Comparison of ENCODE assay signal across 12 cellular contexts in genomic region chr17:47316316-47316715, GRCh38. TPM values are rescaled to one million over a fixed set of nuclear protein-coding genes. Genes with fewer than 3 reads are reported as not detected.
DNase-seq lines count a peak whose midpoint lies in the region; ATAC-seq, FAIRE-seq and TF ChIP-seq lines count a peak whose summit lies in the region.
"Had no signal": no experiment of that assay in that cellular context is flagged by ENCODE, and none has a peak within 500 bp of the region (broad histone marks: within the 10 kb centered on the region; RNA-seq: fewer than 3 reads in every experiment).

No MANE protein-coding gene starts in this region.

- no peak overlapping the region for H2AFZ ChIP-seq in K562 (ENCODE audit: low read depth, low read length)

- no peaks in the 10 kb centered on the region for H3K79me2 ChIP-seq in K562 (ENCODE audit: control insufficient read depth, insufficient read depth, low read length)

- no peaks in the 10 kb centered on the region for H3K36me3 ChIP-seq in K562 (ENCODE audit: control insufficient read depth, insufficient read depth, low read length)
- peaks cover 0 to 3% of the 10 kb centered on the region in 2 donors for H3K36me3 ChIP-seq in gastroesophageal sphincter
- no peaks in the 10 kb centered on the region for H3K36me3 ChIP-seq in gastrocnemius medialis

- TF ChIP-seq RAD21 in K562 (CRISPR knock-in tag; conservative IDR thresholded peaks at IDR 0.05 in 1 of 2, IDR thresholded peaks at IDR 0.05 in 1 of 2), result no peak

- H3K27ac ChIP-seq in K562 (ENCODE audit: extremely low read depth, low read depth, low read length), result no peak overlapping the region
- peak overlapping the region; percentile 73 to 81 (median 78) for H3K27ac ChIP-seq in gastroesophageal sphincter
- H3K27ac ChIP-seq in gastrocnemius medialis, result peak overlapping the region in 2 of 4 donors; percentile 18 to 27

- peaks cover 0 to 9% (median 5%) of the 10 kb centered on the region in 7 donors for H3K9me3 Mint-ChIP-seq in CD14-positive monocyte
- H3K9me3 Mint-ChIP-seq in activated T-helper 1 cell treated with anti-CD3 and anti-CD28 coated beads, Interleukin-12 subunit alpha, Interleukin-12 subunit beta, Interleukin-2, Interleukin-4 antibody, amounts not matched to agents 30 ng/mL and 10 ng/mL and 1 ng/mL, durations not matched to agents 14 hours and 24 hours and 36 hours, result no peaks in the 10 kb centered on the region
- H3K9me3 Mint-ChIP-seq: effector memory CD8-positive, alpha-beta T cell had no signal

- no peak overlapping the region for H3K4me2 ChIP-seq in K562 (ENCODE audit: insufficient read depth, low read length)

- H3K27me3 ChIP-seq in K562 (ENCODE audit: control insufficient read depth in 2 of 2, insufficient read depth in 2 of 2, low read length in 2 of 2) (no peaks in the 10 kb centered on the region), gastroesophageal sphincter (no peaks in the 10 kb centered on the region), gastrocnemius medialis (no peaks in the 10 kb centered on the region)

- no peaks in the 10 kb centered on the region for H3K36me3 Mint-ChIP-seq in CD14-positive monocyte
- H3K36me3 Mint-ChIP-seq in activated T-helper 1 cell treated with anti-CD3 and anti-CD28 coated beads, Interleukin-12 subunit alpha, Interleukin-12 subunit beta, Interleukin-2, Interleukin-4 antibody, amounts not matched to agents 30 ng/mL and 10 ng/mL and 1 ng/mL, durations not matched to agents 14 hours and 24 hours and 36 hours (ENCODE audit: low read depth), result no peaks in the 10 kb centered on the region
- H3K36me3 Mint-ChIP-seq: naive B cell had no signal

- WGBS in K562 (ENCODE audit: insufficient coverage, low coverage, missing lambda C conversion rate), result 28% methylated on average over 3 of the region's 3 CpGs
- 13 to 21% methylated on average over 3 of the region's 3 CpGs for WGBS in gastroesophageal sphincter (ENCODE audit: low coverage in 1 of 2), 2 donors

- H3K4me3 Mint-ChIP-seq in CD14-positive monocyte, result no peak overlapping the region
- H3K4me3 Mint-ChIP-seq in activated T-helper 1 cell treated with anti-CD3 and anti-CD28 coated beads, Interleukin-12 subunit alpha, Interleukin-12 subunit beta, Interleukin-2, Interleukin-4 antibody, amounts not matched to agents 30 ng/mL and 10 ng/mL and 1 ng/mL, durations not matched to agents 14 hours and 24 hours and 36 hours, result no peak overlapping the region
- H3K4me3 Mint-ChIP-seq: activated CD8-positive, alpha-beta T cell treated with anti-CD3 and anti-CD28 coated beads, Interleukin-2, amount 10 ng/mL, durations not matched to agents 7 days and 5 days; effector memory CD8-positive, alpha-beta T cell; naive B cell had no signal

- BruUV-seq in K562 (replicated peaks; lab: Mats Ljungman, UMichigan), result no TSS peak

- DNase-seq in ELR (ENCODE audit: low read depth) (peak; percentile 73), K562 (ENCODE audit: extremely low read depth in 1 of 4, low spot score in 3 of 4) (no peak), gastrocnemius medialis (no peak), CD14-positive monocyte (ENCODE audit: low spot score) (no peak), nucleus accumbens (lab: John Stamatoyannopoulos, UW) (no peak), A172 (ENCODE audit: low spot score) (no peak)
- DNase-seq in activated T-helper 1 cell treated with anti-CD3 and anti-CD28 coated beads, Interleukin-12 subunit alpha, Interleukin-12 subunit beta, Interleukin-2, Interleukin-4 antibody, amounts not matched to agents 30 ng/mL and 10 ng/mL and 1 ng/mL, durations not matched to agents 14 hours and 24 hours and 36 hours (ENCODE audit: low spot score), result no peak
- DNase-seq: activated naive CD4-positive, alpha-beta T cell had no signal

- TF ChIP-seq POLR2A in K562 (conservative IDR thresholded peaks at IDR 0.05), result no peak
- no peak for TF ChIP-seq POLR2A in gastroesophageal sphincter (IDR thresholded peaks at IDR 0.05)
- TF ChIP-seq POLR2A in gastrocnemius medialis (IDR thresholded peaks at IDR 0.05), result no peak

- no peaks in the 10 kb centered on the region for H4K20me1 ChIP-seq in K562 (replicated peaks; ENCODE audit: control insufficient read depth, insufficient read depth, low read length)

- peaks cover 0 to 4% (median 2%) of the 10 kb centered on the region in 3 donors for H3K27me3 Mint-ChIP-seq in CD14-positive monocyte (ENCODE audit: low read depth in 3 of 3)
- H3K27me3 Mint-ChIP-seq in activated T-helper 1 cell treated with anti-CD3 and anti-CD28 coated beads, Interleukin-12 subunit alpha, Interleukin-12 subunit beta, Interleukin-2, Interleukin-4 antibody, amounts not matched to agents 30 ng/mL and 10 ng/mL and 1 ng/mL, durations not matched to agents 14 hours and 24 hours and 36 hours (ENCODE audit: insufficient read depth), result peaks cover 14% of the 10 kb centered on the region
- H3K27me3 Mint-ChIP-seq: effector memory CD8-positive, alpha-beta T cell; naive B cell had no signal

- H3K9me3 ChIP-seq in K562 (replicated peaks; ENCODE audit: control insufficient read depth, insufficient read depth, low read depth, low read length) (no peaks in the 10 kb centered on the region), gastroesophageal sphincter (no peaks in the 10 kb centered on the region), gastrocnemius medialis (no peaks in the 10 kb centered on the region)

- intact Hi-C loops in K562 (cut with micrococcal nuclease) (loop anchor here (5.0 kb wide), 2 partner anchors 296 to 374 kb away; no protein-coding TSS in a partner anchor), gastrocnemius medialis (cut with DNase I; ENCODE audit: low total_unique reads) (loop anchor here (5.0 kb wide), 1 partner anchor 64 kb away; the partner anchor contains the start of gene ITGB3), CD14-positive monocyte (cut with micrococcal nuclease) (no loop called here)
- intact Hi-C loops in activated T-helper 1 cell treated with anti-CD3 and anti-CD28 coated beads, Interleukin-12 subunit alpha, Interleukin-12 subunit beta, Interleukin-2, Interleukin-4 antibody, amounts not matched to agents 30 ng/mL and 10 ng/mL and 1 ng/mL, durations not matched to agents 14 hours and 24 hours and 36 hours (cut with micrococcal nuclease), result loop anchor here (5.0 kb wide), 2 partner anchors 154 to 301 kb away; no protein-coding TSS in a partner anchor

- H3K27ac Mint-ChIP-seq in CD14-positive monocyte, result no peak overlapping the region
- no peak overlapping the region for H3K27ac Mint-ChIP-seq in activated T-helper 1 cell treated with anti-CD3 and anti-CD28 coated beads, Interleukin-12 subunit alpha, Interleukin-12 subunit beta, Interleukin-2, Interleukin-4 antibody, amounts not matched to agents 30 ng/mL and 10 ng/mL and 1 ng/mL, durations not matched to agents 14 hours and 24 hours and 36 hours
- H3K27ac Mint-ChIP-seq: activated CD8-positive, alpha-beta T cell treated with anti-CD3 and anti-CD28 coated beads, Interleukin-2, amount 10 ng/mL, durations not matched to agents 7 days and 5 days; effector memory CD8-positive, alpha-beta T cell had no signal

- ATAC-seq in K562 (no peak), gastroesophageal sphincter (peak; percentile 75), gastrocnemius medialis (peak; percentile 71 to 76)

- in situ Hi-C loops in K562 (cut with MboI) (no loop called here), gastrocnemius medialis (cut with MboI; ENCODE audit: low sequenced_read_pairs in 4 of 4) (loop anchor here in 2 of 4 donors (5.0 kb wide), 1 partner anchor 84 kb away; no protein-coding TSS in a partner anchor)

- FAIRE-seq in K562 (lab: Jason Lieb, UNC), result peak; percentile 46

- H3K9me1 ChIP-seq in K562 (ENCODE audit: control insufficient read depth, insufficient read depth, low read length), result no peaks in the 10 kb centered on the region

- H3K4me3 ChIP-seq in K562 (no peak overlapping the region), gastroesophageal sphincter (no peak overlapping the region), gastrocnemius medialis (no peak overlapping the region)

- TF ChIP-seq CTCF in K562 (IDR thresholded peaks at IDR 0.05 in 2 of 3, conservative IDR thresholded peaks at IDR 0.05 in 1 of 3; ENCODE audit: insufficient read depth in 2 of 3, low read depth in 1 of 3, low read length in 3 of 3) (no peak), gastroesophageal sphincter (IDR thresholded peaks at IDR 0.05) (no peak), gastrocnemius medialis (IDR thresholded peaks at IDR 0.05 in 4 of 5, conservative IDR thresholded peaks at IDR 0.05 in 1 of 5) (no peak), CD14-positive monocyte (IDR thresholded peaks at IDR 0.05) (no peak)

- no peak for TF ChIP-seq EP300 in K562 (IDR thresholded peaks at IDR 0.05; ENCODE audit: low read length)
- TF ChIP-seq EP300 in gastroesophageal sphincter (IDR thresholded peaks at IDR 0.05), result no peak

- H3K4me1 ChIP-seq in K562 (replicated peaks in 1 of 2; ENCODE audit: control insufficient read depth in 2 of 2, insufficient read depth in 2 of 2, low read length in 2 of 2) (peaks cover 3 to 6% of the 10 kb centered on the region in 2 experiments; a peak in 2 of 5 replicates), gastroesophageal sphincter (peaks cover 13 to 29% (median 20%) of the 10 kb centered on the region in 3 donors), gastrocnemius medialis (no peaks in the 10 kb centered on the region)

- POLR2A ChIA-PET in K562 (lab: Yijun Ruan, JAX), result no interaction called here

- CTCF ChIA-PET in K562 (lab: Yijun Ruan, JAX; ENCODE audit: low intra/inter-chr PET ratio), result interaction anchor here (4.4 kb wide), 1 partner anchor 86 kb away, joined by 58 read pairs; no protein-coding TSS in a partner anchor

- no peaks in the 10 kb centered on the region for H3K4me1 Mint-ChIP-seq in CD14-positive monocyte
- H3K4me1 Mint-ChIP-seq in activated T-helper 1 cell treated with anti-CD3 and anti-CD28 coated beads, Interleukin-12 subunit alpha, Interleukin-12 subunit beta, Interleukin-2, Interleukin-4 antibody, amounts not matched to agents 30 ng/mL and 10 ng/mL and 1 ng/mL, durations not matched to agents 14 hours and 24 hours and 36 hours (ENCODE audit: low read depth), result no peaks in the 10 kb centered on the region

- H3K9ac ChIP-seq in K562 (ENCODE audit: insufficient read depth in 1 of 2, low read depth in 2 of 2, low read length in 2 of 2), result no peak overlapping the region

RNA-seq across cellular contexts. Expression of gene EFCAB13, which starts 7.4 kb away (rescaled TPM):
- total RNA-seq in K562 (2011; cell fraction: chromatin; rRNA removed; ENCODE audit: low replicate concordance), result 1.8 and 4.2 TPM in 2 replicates
- 0.66 TPM in 1 of 2 replicates, not detected in the other for total RNA-seq in K562 (2011; cell fraction: nucleolus; rRNA removed)
- total RNA-seq in K562 (2011; cell fraction: nucleoplasm; rRNA removed), result 1.1 and 2.4 TPM in 2 replicates
- total RNA-seq in K562 (2014; rRNA removed) (1.3 and 3.1 TPM in 2 replicates), K562 (2014; rRNA removed; fragmentation: Illumina TruSeq; extraction: Trizol) (1.3 TPM in 2 replicates), K562 (2015; rRNA removed; fragmentation: Illumina TruSeq; extraction: Trizol) (0.69 and 1.2 TPM in 2 replicates), K562 (2021) (1.0 and 2.6 TPM in 2 replicates), gastroesophageal sphincter (10 to 100 TPM in 1 of 4 donors, 1 to 10 TPM in 3; 7.0 to 14.5 (median 8.6) TPM), gastrocnemius medialis (1 to 10 TPM; 1.4 to 2.5 (median 1.8) TPM)
- polyA plus RNA-seq in K562 (2011; rRNA removed) (0.70 and 1.1 TPM in 2 replicates), K562 (2014; fragmentation: Illumina TruSeq; extraction: Trizol) (0.95 and 1.2 TPM in 2 replicates), K562 (2014; fragmentation: Nextera tagmentation; extraction: Ambion mirVana) (under 1 TPM; 0.46 TPM), K562 (2014; rRNA removed) (0.32 and 2.7 TPM in 2 replicates), CD14-positive monocyte (1 to 10 TPM; 3.5 to 5.7 TPM)
- 0.09 TPM in 1 of 2 replicates, not detected in the other for polyA plus RNA-seq in K562 (2011; cell fraction: cytosol; rRNA removed)
- 1.0 and 1.2 TPM in 2 replicates for polyA plus RNA-seq in K562 (2011; cell fraction: nucleus; rRNA removed)
- 0.83 and 2.9 TPM in 2 replicates for polyA plus RNA-seq in K562 (2012)
- 1.6 and 2.1 TPM in 2 replicates for polyA minus RNA-seq in K562 (2011; rRNA and poly(A)+ RNA removed)
- polyA minus RNA-seq in K562 (2011; cell fraction: cytosol; rRNA and poly(A)+ RNA removed), result not detected in 2 replicates
- polyA minus RNA-seq in K562 (2011; cell fraction: nucleus; rRNA and poly(A)+ RNA removed), result 0.67 and 1.4 TPM in 2 replicates
- total RNA-seq in A172 (2014; rRNA removed; shearing (Covaris generic)), result not detected in 2 replicates
- total RNA-seq in activated T-helper 1 cell treated with anti-CD3 and anti-CD28 coated beads, Interleukin-12 subunit alpha, Interleukin-12 subunit beta, Interleukin-2, Interleukin-4 antibody, amounts not matched to agents 30 ng/mL and 10 ng/mL and 1 ng/mL, durations not matched to agents 14 hours and 24 hours and 36 hours, result 2.4 and 2.8 TPM in 2 replicates

Comparison
In these comparisons a context has a peak if more than half of its experiments do, and no peak if none do; other contexts are left out.
1. intact Hi-C loops: an anchor here in K562 (5.0 kb wide), gastrocnemius medialis (5.0 kb wide) and activated T-helper 1 cell treated with anti-CD3 and anti-CD28 coated beads, Interleukin-12 subunit alpha, Interleukin-12 subunit beta, Interleukin-2, Interleukin-4 antibody, amounts not matched to agents 30 ng/mL and 10 ng/mL and 1 ng/mL, durations not matched to agents 14 hours and 24 hours and 36 hours (5.0 kb wide); none called in CD14-positive monocyte.